In genomic region chr1:156233421-156234127, GRCh38 we compare ENCODE assay signal across 1 cellular context.
TF ChIP-seq lines count a peak whose summit lies in the region.

No MANE protein-coding gene starts in this region.

TF ChIP-seq in GM12878, 131 proteins besides CTCF, POLR2A, EP300 and RAD21:
- TF ChIP-seq ATF7 (IDR thresholded peaks at IDR 0.05; ENCODE audit: low read depth) = no peak
- TF ChIP-seq SMAD5 (IDR thresholded peaks at IDR 0.05; ENCODE audit: low read depth) = no peak
- TF ChIP-seq SRF (IDR thresholded peaks at IDR 0.05; ENCODE audit: low read depth in 2 of 2, low read length in 2 of 2) = no peak
- TF ChIP-seq HDGF (IDR thresholded peaks at IDR 0.05) = no peak
- TF ChIP-seq ZNF24 (IDR thresholded peaks at IDR 0.05) = no peak
- no peak for TF ChIP-seq SUPT20H (IDR thresholded peaks at IDR 0.05; ENCODE audit: borderline replicate concordance, control insufficient read depth, low read depth, low read length)
- TF ChIP-seq HDAC2 (IDR thresholded peaks at IDR 0.05) = no peak
- TF ChIP-seq CHD4 (IDR thresholded peaks at IDR 0.05) = no peak
- no peak for TF ChIP-seq PKNOX1 (IDR thresholded peaks at IDR 0.05)
- no peak for TF ChIP-seq STAT3 (IDR thresholded peaks at IDR 0.05; ENCODE audit: low read depth, low read length)
- no peak for TF ChIP-seq SREBF2 (IDR thresholded peaks at IDR 0.05; ENCODE audit: low read length)
- no peak for TF ChIP-seq USF2 (IDR thresholded peaks at IDR 0.05; ENCODE audit: borderline replicate concordance, low read depth, low read length)
- TF ChIP-seq SP1 (IDR thresholded peaks at IDR 0.05; ENCODE audit: low read depth, low read length) = no peak
- TF ChIP-seq MTA3 (IDR thresholded peaks at IDR 0.05; ENCODE audit: borderline replicate concordance, low read length) = no peak
- no peak for TF ChIP-seq IRF5 (IDR thresholded peaks at IDR 0.05; ENCODE audit: borderline replicate concordance)
- no peak for TF ChIP-seq SUZ12 (IDR thresholded peaks at IDR 0.05; ENCODE audit: unreplicated experiment)
- no peak for TF ChIP-seq EGR1 (IDR thresholded peaks at IDR 0.05; ENCODE audit: borderline replicate concordance in 1 of 2, low read depth in 2 of 2, low read length in 2 of 2)
- TF ChIP-seq EED (IDR thresholded peaks at IDR 0.05; ENCODE audit: low read depth) = no peak
- TF ChIP-seq PAX5 (IDR thresholded peaks at IDR 0.05; ENCODE audit: borderline replicate concordance, low read depth, low read length) = no peak
